Comparison of ENCODE assay signal across 1 cellular context in genomic region chr11:77039491-77040400, GRCh38.
TF ChIP-seq lines count a peak whose summit lies in the region.

No MANE protein-coding gene starts in this region.

TF ChIP-seq in H1, 55 proteins besides CTCF, POLR2A, EP300 and RAD21 (continued from another document):
- TF ChIP-seq SUZ12 (IDR thresholded peaks at IDR 0.05; ENCODE audit: low read length) (peak; percentile 45; the same call in 1 of the 2 replicates), YY1 (IDR thresholded peaks at IDR 0.05; ENCODE audit: low read depth, low read length) (no peak), KDM1A (IDR thresholded peaks at IDR 0.05; ENCODE audit: borderline replicate concordance, low read length) (no peak; the same call in 1 of the 2 replicates), NRF1 (IDR thresholded peaks at IDR 0.05; ENCODE audit: low read depth, low read length) (no peak), CHD7 (IDR thresholded peaks at IDR 0.05; ENCODE audit: insufficient replicate concordance, low read length) (no peak), HDAC2 (IDR thresholded peaks at IDR 0.05; ENCODE audit: borderline replicate concordance in 1 of 2, low read depth in 2 of 2, low read length in 2 of 2) (peak in 1 of 2 experiments; percentile 69; a peak in 1 of 4 replicates), PHF8 (conservative IDR thresholded peaks at IDR 0.05; ENCODE audit: low read depth, low read length) (no peak), ASH2L (IDR thresholded peaks at IDR 0.05; ENCODE audit: low read length) (peak; percentile 71), CTBP2 (IDR thresholded peaks at IDR 0.05; ENCODE audit: borderline replicate concordance, insufficient read depth, insufficient read length, low read length) (no peak), RNF2 (IDR thresholded peaks at IDR 0.05; ENCODE audit: borderline replicate concordance, low read depth, low read length, missing control alignments, poor library complexity, severe bottlenecking) (peak; percentile 42), KDM5A (IDR thresholded peaks at IDR 0.05; ENCODE audit: low read length) (no peak), RBBP5 (IDR thresholded peaks at IDR 0.05; ENCODE audit: borderline replicate concordance, low read depth, low read length) (peak; percentile 51; the same call in 1 of the 2 replicates), CHD1 (IDR thresholded peaks at IDR 0.05; ENCODE audit: low read depth, low read length) (no peak), JUND (IDR thresholded peaks at IDR 0.05; ENCODE audit: low read length) (no peak), TEAD4 (IDR thresholded peaks at IDR 0.05; ENCODE audit: low read depth, low read length) (no peak), CREB1 (IDR thresholded peaks at IDR 0.05) (peak; percentile 7), TBP (IDR thresholded peaks at IDR 0.05; ENCODE audit: low read depth, low read length) (no peak), TCF12 (IDR thresholded peaks at IDR 0.05; ENCODE audit: low read depth, low read length) (0 out of 2 replicates have a peak, but pooled peaks have one; percentile 25), BACH1 (IDR thresholded peaks at IDR 0.05; ENCODE audit: low read length) (no peak; the same call in 1 of the 2 replicates), MAX (IDR thresholded peaks at IDR 0.05) (peak; percentile 97), SRF (IDR thresholded peaks at IDR 0.05; ENCODE audit: low read depth, low read length) (no peak), RXRA (IDR thresholded peaks at IDR 0.05; ENCODE audit: insufficient read depth, low read depth, low read length) (no peak), SIN3A (conservative IDR thresholded peaks at IDR 0.05 in 1 of 2, IDR thresholded peaks at IDR 0.05 in 1 of 2; ENCODE audit: low read depth in 1 of 2, low read length in 2 of 2) (no peak), ATF2 (IDR thresholded peaks at IDR 0.05; ENCODE audit: low read length) (no peak), SP1 (IDR thresholded peaks at IDR 0.05; ENCODE audit: low read depth, low read length) (no peak), ATF3 (IDR thresholded peaks at IDR 0.05; ENCODE audit: insufficient read depth, low read depth, low read length) (no peak), SIX5 (IDR thresholded peaks at IDR 0.05; ENCODE audit: low read depth, low read length) (no peak), TAF7 (optimal IDR thresholded peaks at IDR 0.05; ENCODE audit: borderline replicate concordance, low read depth, low read length) (no peak), SP4 (IDR thresholded peaks at IDR 0.05; ENCODE audit: low read length) (no peak), RFX5 (IDR thresholded peaks at IDR 0.05; ENCODE audit: borderline replicate concordance, low read depth, low read length) (no peak), GTF2F1 (IDR thresholded peaks at IDR 0.05; ENCODE audit: borderline replicate concordance, low read depth, low read length) (no peak), NANOG (IDR thresholded peaks at IDR 0.05; ENCODE audit: insufficient read depth, low read depth, low read length, poor library complexity, severe bottlenecking) (no peak), KDM4A (IDR thresholded peaks at IDR 0.05; ENCODE audit: low read depth, low read length, severe bottlenecking) (peak; percentile 99), SP2 (IDR thresholded peaks at IDR 0.05; ENCODE audit: low read length) (no peak), CHD2 (IDR thresholded peaks at IDR 0.05; ENCODE audit: low read length) (no peak), SAP30 (IDR thresholded peaks at IDR 0.05; ENCODE audit: insufficient read depth, insufficient replicate concordance, low read length) (no peak), CBX5 (IDR thresholded peaks at IDR 0.05; ENCODE audit: low read depth, low read length) (no peak), CBX8 (IDR thresholded peaks at IDR 0.05; ENCODE audit: borderline replicate concordance, low read depth, low read length) (no peak), HDAC6 (IDR thresholded peaks at IDR 0.05; ENCODE audit: low read depth, low read length) (no peak), ZNF274 (IDR thresholded peaks at IDR 0.05; ENCODE audit: borderline replicate concordance, extremely low read depth, low read length) (no peak), POU5F1 (IDR thresholded peaks at IDR 0.05; ENCODE audit: low read depth, low read length) (no peak)
